ENCODE assay signal across 40 cellular contexts in genomic region chr7:82592416-82592815, GRCh38.
"Had no signal": no experiment of that assay in that cellular context is flagged by ENCODE, and none has a peak within 500 bp of the region (broad histone marks: within the 10 kb centered on the region; RNA-seq: fewer than 3 reads in every experiment).

No MANE protein-coding gene starts in this region.

- H3K4me1 Mint-ChIP-seq: activated naive CD4-positive, alpha-beta T cell treated with anti-CD3 and anti-CD28 coated beads, Interleukin-2, amount 10 ng/mL, durations not matched to agents 7 days and 5 days; activated naive CD4-positive, alpha-beta T cell treated with anti-CD3 and anti-CD28 coated beads, Interleukin-2, amount 50 U/mL, for 24 hours; activated naive CD8-positive, alpha-beta T cell treated with anti-CD3 and anti-CD28 coated beads, Interleukin-2, amount 10 ng/mL, durations not matched to agents 7 days and 5 days; activated T-helper 17 cell treated with anti-CD3 and anti-CD28 coated beads, Interleukin-2, amount 50 U/mL, for 72 hours; central memory CD8-positive, alpha-beta T cell had no signal

- H3K27me3 ChIP-seq: adrenal gland, ascending aorta, body of pancreas, brain microvascular endothelial cell, breast epithelium, cardiac muscle cell had no signal

- H3K9me3 ChIP-seq: adrenal gland, ascending aorta, body of pancreas, breast epithelium had no signal

- H3K36me3 ChIP-seq: adrenal gland, ascending aorta, brain microvascular endothelial cell, breast epithelium, cardiac muscle cell had no signal

- H3K27ac Mint-ChIP-seq: activated naive CD4-positive, alpha-beta T cell treated with anti-CD3 and anti-CD28 coated beads for 36 hours; activated naive CD4-positive, alpha-beta T cell treated with anti-CD3 and anti-CD28 coated beads, Interleukin-2, amount 10 ng/mL, durations not matched to agents 7 days and 5 days; activated naive CD4-positive, alpha-beta T cell treated with anti-CD3 and anti-CD28 coated beads, Interleukin-2, amount 50 U/mL, for 24 hours; activated naive CD4-positive, alpha-beta T cell treated with anti-CD3 and anti-CD28 coated beads, Interleukin-2, amount 50 U/mL, for 72 hours; activated naive CD8-positive, alpha-beta T cell; activated naive CD8-positive, alpha-beta T cell treated with anti-CD3 and anti-CD28 coated beads for 36 hours; activated naive CD8-positive, alpha-beta T cell treated with anti-CD3 and anti-CD28 coated beads, Interleukin-2, amount 10 ng/mL, durations not matched to agents 7 days and 5 days; activated naive CD8-positive, alpha-beta T cell treated with anti-CD3 and anti-CD28 coated beads, Interleukin-2, amount 50 U/mL, for 24 hours; activated T-cell treated with anti-CD3 and anti-CD28 coated beads, Interleukin-2, amount 50 U/mL, for 24 hours; activated T-cell treated with anti-CD3 and anti-CD28 coated beads, Interleukin-2, amount 50 U/mL, for 72 hours; activated T-helper 1 cell treated with anti-CD3 and anti-CD28 coated beads, Interleukin-12 subunit alpha, Interleukin-12 subunit beta, Interleukin-2, Interleukin-4 antibody, amounts not matched to agents 30 ng/mL and 10 ng/mL and 1 ng/mL, durations not matched to agents 14 hours and 24 hours and 36 hours; activated T-helper 17 cell treated with anti-CD3 and anti-CD28 coated beads, Interleukin-2, amount 50 U/mL, for 72 hours; activated T-helper 2 cell treated with anti-CD3 and anti-CD28 coated beads, Interferon-gamma antibody, Interleukin-2, Interleukin-4, amounts not matched to agents 10 μg/mL and 5 μg/mL and 100 μg/mL, durations not matched to agents 14 hours and 24 hours and 36 hours had no signal

- FAIRE-seq: bronchial epithelial cell had no signal

- ATAC-seq: activated naive CD4-positive, alpha-beta T cell treated with anti-CD3 and anti-CD28 coated beads, Interleukin-2, amount 50 U/mL, for 72 hours; activated naive CD8-positive, alpha-beta T cell treated with anti-CD3 and anti-CD28 coated beads, Interleukin-2, amount 50 U/mL, for 24 hours; activated T-cell treated with anti-CD3 and anti-CD28 coated beads, Interleukin-2, amount 50 U/mL, for 4 hours; activated T-cell treated with anti-CD3 and anti-CD28 coated beads, Interleukin-2, amount 50 U/mL, for 72 hours; activated T-helper 17 cell treated with anti-CD3 and anti-CD28 coated beads, Interleukin-2, amount 50 U/mL, for 72 hours; body of pancreas had no signal

- H3K4me3 ChIP-seq: adrenal gland, ascending aorta, body of pancreas, breast epithelium, cardiac muscle cell had no signal

- H3K4me1 ChIP-seq: adrenal gland, ascending aorta, body of pancreas, breast epithelium had no signal

- DNase-seq: activated effector memory CD4-positive, alpha-beta T cell treated with anti-CD3 and anti-CD28 coated beads, Interleukin-2, amount 50 U/mL, for 16 hours; activated effector memory CD4-positive, alpha-beta T cell treated with Interleukin-2 at 50 U/mL for 16 hours; activated gamma-delta T cell; activated gamma-delta T cell treated with Interleukin-2 at 50 U/mL for 16 hours; activated naive CD4-positive, alpha-beta T cell; activated naive CD4-positive, alpha-beta T cell treated with anti-CD3 and anti-CD28 coated beads for 36 hours; activated naive CD4-positive, alpha-beta T cell treated with anti-CD3 and anti-CD28 coated beads, Interleukin-2, amount 10 ng/mL, durations not matched to agents 7 days and 5 days; activated naive CD4-positive, alpha-beta T cell treated with anti-CD3 and anti-CD28 coated beads, Interleukin-2, amount 50 U/mL, for 16 hours; activated naive CD4-positive, alpha-beta T cell treated with Interleukin-2 at 50 U/mL for 16 hours; activated naive CD8-positive, alpha-beta T cell treated with anti-CD3 and anti-CD28 coated beads for 36 hours; activated naive CD8-positive, alpha-beta T cell treated with anti-CD3 and anti-CD28 coated beads, Interleukin-2, amount 10 ng/mL, durations not matched to agents 7 days and 5 days; activated naive CD8-positive, alpha-beta T cell treated with anti-CD3 and anti-CD28 coated beads, Interleukin-2, amount 50 U/mL, for 24 hours; activated T-cell treated with anti-CD3 and anti-CD28 coated beads for 4 hours; activated T-cell treated with anti-CD3 and anti-CD28 coated beads, Interleukin-2, amount 50 U/mL, for 1 hour; activated T-cell treated with anti-CD3 and anti-CD28 coated beads, Interleukin-2, amount 50 U/mL, for 24 hours; activated T-cell treated with anti-CD3 and anti-CD28 coated beads, Interleukin-2, amount 50 U/mL, for 4 hours; activated T-cell treated with anti-CD3 and anti-CD28 coated beads, Interleukin-2, amount 50 U/mL, for 48 hours; activated T-cell treated with anti-CD3 and anti-CD28 coated beads, Interleukin-2, amount 50 U/mL, for 72 hours; adrenal gland; amniotic stem cell; amygdala; anterior cingulate cortex; aorta; body of pancreas; brain microvascular endothelial cell; caudate nucleus; central memory CD4-positive, alpha-beta T cell; cerebellar nuclear complex had no signal

- H3K4me3 Mint-ChIP-seq: activated naive CD4-positive, alpha-beta T cell treated with anti-CD3 and anti-CD28 coated beads for 36 hours; activated naive CD4-positive, alpha-beta T cell treated with anti-CD3 and anti-CD28 coated beads, Interleukin-2, amount 10 ng/mL, durations not matched to agents 7 days and 5 days; activated naive CD4-positive, alpha-beta T cell treated with anti-CD3 and anti-CD28 coated beads, Interleukin-2, amount 50 U/mL, for 24 hours; activated naive CD8-positive, alpha-beta T cell; activated naive CD8-positive, alpha-beta T cell treated with anti-CD3 and anti-CD28 coated beads for 36 hours; activated naive CD8-positive, alpha-beta T cell treated with anti-CD3 and anti-CD28 coated beads, Interleukin-2, amount 10 ng/mL, durations not matched to agents 7 days and 5 days; activated naive CD8-positive, alpha-beta T cell treated with anti-CD3 and anti-CD28 coated beads, Interleukin-2, amount 50 U/mL, for 24 hours; activated T-cell treated with anti-CD3 and anti-CD28 coated beads, Interleukin-2, amount 50 U/mL, for 24 hours; activated T-cell treated with anti-CD3 and anti-CD28 coated beads, Interleukin-2, amount 50 U/mL, for 4 hours; activated T-cell treated with anti-CD3 and anti-CD28 coated beads, Interleukin-2, amount 50 U/mL, for 72 hours; activated T-helper 1 cell treated with anti-CD3 and anti-CD28 coated beads, Interleukin-12 subunit alpha, Interleukin-12 subunit beta, Interleukin-2, Interleukin-4 antibody, amounts not matched to agents 30 ng/mL and 10 ng/mL and 1 ng/mL, durations not matched to agents 14 hours and 24 hours and 36 hours; activated T-helper 17 cell treated with anti-CD3 and anti-CD28 coated beads, Interleukin-2, amount 50 U/mL, for 72 hours; brain; central memory CD8-positive, alpha-beta T cell had no signal

- H3K9me3 Mint-ChIP-seq: activated naive CD4-positive, alpha-beta T cell treated with anti-CD3 and anti-CD28 coated beads for 36 hours; activated naive CD4-positive, alpha-beta T cell treated with anti-CD3 and anti-CD28 coated beads, Interleukin-2, amount 10 ng/mL, durations not matched to agents 7 days and 5 days; activated naive CD4-positive, alpha-beta T cell treated with anti-CD3 and anti-CD28 coated beads, Interleukin-2, amount 50 U/mL, for 24 hours; activated naive CD8-positive, alpha-beta T cell treated with anti-CD3 and anti-CD28 coated beads for 36 hours; activated naive CD8-positive, alpha-beta T cell treated with anti-CD3 and anti-CD28 coated beads, Interleukin-2, amount 10 ng/mL, durations not matched to agents 7 days and 5 days; activated naive CD8-positive, alpha-beta T cell treated with anti-CD3 and anti-CD28 coated beads, Interleukin-2, amount 50 U/mL, for 24 hours; activated T-cell treated with anti-CD3 and anti-CD28 coated beads, Interleukin-2, amount 50 U/mL, for 24 hours; activated T-cell treated with anti-CD3 and anti-CD28 coated beads, Interleukin-2, amount 50 U/mL, for 72 hours; activated T-helper 1 cell treated with anti-CD3 and anti-CD28 coated beads, Interleukin-12 subunit alpha, Interleukin-12 subunit beta, Interleukin-2, Interleukin-4 antibody, amounts not matched to agents 30 ng/mL and 10 ng/mL and 1 ng/mL, durations not matched to agents 14 hours and 24 hours and 36 hours; activated T-helper 2 cell treated with anti-CD3 and anti-CD28 coated beads, Interferon-gamma antibody, Interleukin-2, Interleukin-4, amounts not matched to agents 10 μg/mL and 5 μg/mL and 100 μg/mL, durations not matched to agents 14 hours and 24 hours and 36 hours had no signal

- H3K36me3 Mint-ChIP-seq: activated naive CD4-positive, alpha-beta T cell treated with anti-CD3 and anti-CD28 coated beads, Interleukin-2, amount 10 ng/mL, durations not matched to agents 7 days and 5 days; activated naive CD4-positive, alpha-beta T cell treated with anti-CD3 and anti-CD28 coated beads, Interleukin-2, amount 50 U/mL, for 24 hours; activated naive CD4-positive, alpha-beta T cell treated with anti-CD3 and anti-CD28 coated beads, Interleukin-2, amount 50 U/mL, for 72 hours; activated naive CD8-positive, alpha-beta T cell; activated naive CD8-positive, alpha-beta T cell treated with anti-CD3 and anti-CD28 coated beads for 36 hours; activated naive CD8-positive, alpha-beta T cell treated with anti-CD3 and anti-CD28 coated beads, Interleukin-2, amount 10 ng/mL, durations not matched to agents 7 days and 5 days; brain had no signal

- H3K27ac ChIP-seq: adrenal gland, ascending aorta, body of pancreas, brain microvascular endothelial cell, breast epithelium, cardiac muscle cell had no signal

- H3K27me3 Mint-ChIP-seq: activated naive CD4-positive, alpha-beta T cell treated with anti-CD3 and anti-CD28 coated beads, Interleukin-2, amount 10 ng/mL, durations not matched to agents 7 days and 5 days; activated naive CD8-positive, alpha-beta T cell; activated T-cell treated with anti-CD3 and anti-CD28 coated beads, Interleukin-2, amount 50 U/mL, for 24 hours; activated T-helper 17 cell treated with anti-CD3 and anti-CD28 coated beads, Interleukin-2, amount 50 U/mL, for 72 hours; brain; central memory CD8-positive, alpha-beta T cell had no signal
